Comparison of ENCODE assay signal across 11 cellular contexts in the genomic region with DNA sequence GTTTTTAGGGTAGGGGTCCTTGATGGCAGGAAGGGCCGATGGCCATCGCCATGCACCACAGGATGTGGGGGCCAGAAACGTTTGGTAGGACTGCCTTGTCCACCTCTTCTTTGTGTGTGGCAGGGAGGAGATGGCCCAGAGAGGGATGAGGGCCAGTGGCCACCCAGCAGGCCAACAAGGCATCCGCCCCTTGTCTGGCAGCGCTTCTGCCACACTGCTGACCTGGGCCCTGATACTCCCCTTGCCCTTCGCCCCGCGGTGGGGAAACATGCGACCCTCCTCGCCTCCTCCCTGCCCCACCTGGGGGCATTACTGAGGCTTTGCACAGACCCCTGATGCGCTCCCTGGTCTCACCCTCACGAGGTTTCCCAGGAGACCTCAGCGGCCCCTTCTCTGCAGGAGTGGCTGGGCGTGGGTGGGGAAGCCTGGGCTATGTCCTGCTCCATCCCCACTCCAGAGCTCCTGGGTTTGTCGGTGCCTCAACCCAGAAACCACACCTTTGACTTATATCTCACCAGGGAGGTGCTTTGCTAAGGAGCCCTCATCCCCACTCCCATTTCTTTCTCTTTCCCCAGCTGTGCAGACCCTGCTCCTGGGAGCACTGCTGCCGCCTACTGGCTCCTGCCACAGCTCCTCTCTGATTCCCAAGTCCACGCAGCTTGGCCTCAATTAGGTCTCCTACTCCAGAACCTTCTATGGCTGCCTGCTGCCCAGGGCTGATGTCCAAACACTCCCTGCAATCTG. TPM values are rescaled to one million over a fixed set of nuclear protein-coding genes. Genes with fewer than 3 reads are reported as not detected.
DNase-seq lines count a peak whose midpoint lies in the region; ATAC-seq, FAIRE-seq and TF ChIP-seq lines count a peak whose summit lies in the region.
"Had no signal": no experiment of that assay in that cellular context is flagged by ENCODE, and none has a peak within 500 bp of the region (broad histone marks: within the 10 kb centered on the region; RNA-seq: fewer than 3 reads in every experiment).

No MANE protein-coding gene starts in this region.

- POLR2A ChIA-PET in HCT116 (lab: Charles Lee) = no interaction called here
- POLR2A ChIA-PET in HepG2 (lab: Yijun Ruan, JAX) = interaction anchor here (1.5 kb wide), 1 partner anchor 38 kb away, joined by 5 read pairs; a partner anchor contains a TSS
- POLR2A ChIA-PET in CD4-positive, alpha-beta memory T cell (lab: Charles Lee; ENCODE audit: partially characterized antibody) = no interaction called here

- peak; percentile 81 for ATAC-seq in HCT116
- peak; percentile 66 for ATAC-seq in HepG2
- ATAC-seq in HG03354 (IDR thresholded peaks at IDR 0.05; ENCODE audit: poor library complexity, severe bottlenecking, unreplicated experiment) = no peak
- ATAC-seq in GM19351 (IDR thresholded peaks at IDR 0.05; ENCODE audit: unreplicated experiment) = no peak
- ATAC-seq in GM19455 (IDR thresholded peaks at IDR 0.05; ENCODE audit: unreplicated experiment) = no peak

- WGBS in HepG2 (ENCODE audit: low lambda C conversion rate) = 40% methylated on average over 9 of the region's 17 CpGs

- TF ChIP-seq RAD21 in HCT116 (IDR thresholded peaks at IDR 0.05; ENCODE audit: low read depth) (peak; percentile 38; the same call in 1 of the 2 replicates), HepG2 (CRISPR knock-in tag; IDR thresholded peaks at IDR 0.05) (no peak)

- no peaks in the 10 kb centered on the region for H3K79me2 ChIP-seq in HCT116 (ENCODE audit: insufficient read depth, low read length)
- no peaks in the 10 kb centered on the region for H3K79me2 ChIP-seq in HepG2 (ENCODE audit: insufficient read depth, low read length)

- H3K27me3 ChIP-seq in HCT116 (ENCODE audit: insufficient read depth, low read length) (no peaks in the 10 kb centered on the region), HepG2 (ENCODE audit: control insufficient read depth in 1 of 2, insufficient read depth in 2 of 2, low read length in 2 of 2) (peaks cover 7 to 29% of the 10 kb centered on the region in 2 experiments)
- H3K27me3 ChIP-seq in CD4-positive, alpha-beta memory T cell (ENCODE audit: insufficient read depth, low read length) = no peaks in the 10 kb centered on the region

- no peaks in the 10 kb centered on the region for H3K9me2 ChIP-seq in HCT116 (ENCODE audit: insufficient read depth)

- CTCF ChIA-PET in HCT116 (lab: Charles Lee) (interaction anchor here (0.9 to 3.4 kb wide), 2 partner anchors 10 to 234 kb away, joined by 4 to 17 read pairs; no protein-coding TSS in a partner anchor), HepG2 (lab: Yijun Ruan, JAX; ENCODE audit: low intra/inter-chr PET ratio, low total read pairs) (interaction anchor here (1.5 to 1.9 kb wide), 2 partner anchors 10 to 63 kb away, joined by 5 to 12 read pairs; no protein-coding TSS in a partner anchor)
- CTCF ChIA-PET in CD4-positive, alpha-beta memory T cell (lab: Charles Lee; ENCODE audit: partially characterized antibody) = interaction anchor here (1.9 to 2.5 kb wide), 2 partner anchors 10 to 63 kb away, joined by 9 to 16 read pairs; no protein-coding TSS in a partner anchor

- no peak for TF ChIP-seq EP300 in HepG2 (IDR thresholded peaks at IDR 0.05; ENCODE audit: low read depth in 2 of 2, low read length in 2 of 2)
- no peak for TF ChIP-seq EP300 in HepG2 (CRISPR knock-in tag; IDR thresholded peaks at IDR 0.05; ENCODE audit: borderline replicate concordance)

- H3K9me3 Mint-ChIP-seq in CD4-positive, alpha-beta memory T cell = peaks cover 0 to 2% (median 0%) of the 10 kb centered on the region in 8 donors
- H3K9me3 Mint-ChIP-seq: activated naive CD8-positive, alpha-beta T cell treated with anti-CD3 and anti-CD28 coated beads for 36 hours had no signal

- H2AFZ ChIP-seq in HCT116 (ENCODE audit: low read depth, low read length, poor library complexity, severe bottlenecking) = no peak overlapping the region
- H2AFZ ChIP-seq in HepG2 (ENCODE audit: low read length) = no peak overlapping the region

- no peaks in the 10 kb centered on the region for H3K36me3 Mint-ChIP-seq in CD4-positive, alpha-beta memory T cell
- H3K36me3 Mint-ChIP-seq: activated naive CD8-positive, alpha-beta T cell treated with anti-CD3 and anti-CD28 coated beads for 36 hours had no signal

- no peak overlapping the region for H3K4me3 Mint-ChIP-seq in CD4-positive, alpha-beta memory T cell
- H3K4me3 Mint-ChIP-seq: activated naive CD8-positive, alpha-beta T cell treated with anti-CD3 and anti-CD28 coated beads for 36 hours had no signal

- H3K4me3 ChIP-seq in HCT116 (replicated peaks in 1 of 2; ENCODE audit: low read depth in 1 of 2, low read length in 2 of 2) (no peak overlapping the region), astrocyte of the cerebellum (ENCODE audit: low read depth, low read length) (no peak overlapping the region), HepG2 (replicated peaks in 1 of 3; ENCODE audit: insufficient read depth in 1 of 3, low read depth in 2 of 3, low read length in 3 of 3) (no peak overlapping the region)
- no peak overlapping the region for H3K4me3 ChIP-seq in CD4-positive, alpha-beta memory T cell (ENCODE audit: low read length in 2 of 2)

- FAIRE-seq in HepG2 (lab: Jason Lieb, UNC) = no peak
- FAIRE-seq: GM18507 had no signal

- intact Hi-C loops in HCT116 (cut with micrococcal nuclease) (no loop called here), HepG2 (cut with micrococcal nuclease; ENCODE audit: unreplicated experiment) (no loop called here)
- intact Hi-C loops in CD4-positive, alpha-beta memory T cell (cut with micrococcal nuclease) = no loop called here

- no peak overlapping the region for H3K27ac Mint-ChIP-seq in CD4-positive, alpha-beta memory T cell
- H3K27ac Mint-ChIP-seq: activated naive CD8-positive, alpha-beta T cell treated with anti-CD3 and anti-CD28 coated beads for 36 hours had no signal

- DNase-seq in COLO668 (lab: John Stamatoyannopoulos, UW; ENCODE audit: unreplicated experiment) (peak; percentile 10), HCT116 (ENCODE audit: low read depth, low spot score) (no peak), astrocyte of the cerebellum (ENCODE audit: low read depth) (no peak), HepG2 (ENCODE audit: low spot score) (no peak)
- DNase-seq in CD4-positive, alpha-beta memory T cell = no peak
- DNase-seq: activated naive CD8-positive, alpha-beta T cell treated with anti-CD3 and anti-CD28 coated beads for 36 hours; SHP77 treated with DMSO at 0.1 percent for 48 hours had no signal

- TF ChIP-seq CTCF in HCT116 (IDR thresholded peaks at IDR 0.05 in 2 of 3, conservative IDR thresholded peaks at IDR 0.05 in 1 of 3; ENCODE audit: borderline replicate concordance in 1 of 3, insufficient read depth in 1 of 3, low read depth in 2 of 3, low read length in 2 of 3) (peak in 2 of 3 experiments; percentile 47 to 65; a peak in 4 of 6 replicates), astrocyte of the cerebellum (IDR thresholded peaks at IDR 0.05; ENCODE audit: low read depth, low read length, missing control alignments) (peak; percentile 65), HepG2 (CRISPR knock-in tag; IDR thresholded peaks at IDR 0.05) (peak; percentile 77)

- no peaks in the 10 kb centered on the region for H3K4me1 Mint-ChIP-seq in CD4-positive, alpha-beta memory T cell
- H3K4me1 Mint-ChIP-seq: activated naive CD8-positive, alpha-beta T cell treated with anti-CD3 and anti-CD28 coated beads for 36 hours had no signal

- no peaks in the 10 kb centered on the region for H4K20me1 ChIP-seq in HCT116 (ENCODE audit: insufficient read depth)
- no peaks in the 10 kb centered on the region for H4K20me1 ChIP-seq in HepG2 (ENCODE audit: insufficient read depth, low read length)

- TF ChIP-seq POLR2A in HCT116 (IDR thresholded peaks at IDR 0.05; ENCODE audit: borderline replicate concordance, extremely low read depth, insufficient read depth, insufficient read length) (no peak), HepG2 (IDR thresholded peaks at IDR 0.05; ENCODE audit: insufficient read depth in 1 of 2, low read depth in 2 of 2, low read length in 2 of 2) (no peak)

- H3K9me3 ChIP-seq in HCT116 (ENCODE audit: control insufficient read depth in 1 of 2, insufficient read depth in 1 of 2, low read depth in 1 of 2, low read length in 2 of 2) (no peaks in the 10 kb centered on the region), HepG2 (ENCODE audit: low read length) (no peaks in the 10 kb centered on the region)
- H3K9me3 ChIP-seq in CD4-positive, alpha-beta memory T cell (ENCODE audit: control insufficient read depth in 1 of 2, low read length in 2 of 2) = no peaks in the 10 kb centered on the region

- no peaks in the 10 kb centered on the region for H3K4me1 ChIP-seq in HCT116 (ENCODE audit: control insufficient read depth in 1 of 2, insufficient read depth in 2 of 2, low read length in 2 of 2)
- H3K4me1 ChIP-seq in HepG2 (ENCODE audit: insufficient read depth, low read length) = peaks cover 9% of the 10 kb centered on the region
- H3K4me1 ChIP-seq in CD4-positive, alpha-beta memory T cell (ENCODE audit: insufficient read depth, low read length) = no peaks in the 10 kb centered on the region

- in situ Hi-C loops in astrocyte of the cerebellum (cut with HindIII; ENCODE audit: low sequenced_read_pairs) = no loop called here
- in situ Hi-C loops in HepG2 (cut with HindIII; ENCODE audit: extremely low pct_ligation_motif_present, low pct_unique_long_range_greater_than_20kb) = no loop called here

- H3K27ac ChIP-seq in HCT116 (ENCODE audit: low read depth, low read length) = no peak overlapping the region
- no peak overlapping the region for H3K27ac ChIP-seq in HepG2 (ENCODE audit: extremely low read length, insufficient read depth, low read length)
- no peak overlapping the region for H3K27ac ChIP-seq in CD4-positive, alpha-beta memory T cell (ENCODE audit: low read depth, low read length)

- RAD21 ChIA-PET in HCT116 (lab: Charles Lee; ENCODE audit: low non-redundant PET in 1 of 2, low total read pairs in 2 of 2, uncharacterized antibody in 2 of 2, unreplicated experiment in 2 of 2) = interaction anchor here in 1 of 2 experiments (0.9 kb wide), 1 partner anchor 63 kb away, joined by 3 read pairs; no protein-coding TSS in a partner anchor

- BruUV-seq in HCT116 (replicated peaks; lab: Mats Ljungman, UMichigan) (no TSS peak), HepG2 (replicated peaks; lab: Mats Ljungman, UMichigan) (no TSS peak)

- H3K4me2 ChIP-seq in HCT116 (ENCODE audit: low read length) (no peak overlapping the region), HepG2 (ENCODE audit: low read depth, low read length) (no peak overlapping the region)

- H3K27me3 Mint-ChIP-seq in CD4-positive, alpha-beta memory T cell = peaks cover 0 to 4% of the 10 kb centered on the region in 2 donors
- H3K27me3 Mint-ChIP-seq: activated naive CD8-positive, alpha-beta T cell treated with anti-CD3 and anti-CD28 coated beads for 36 hours had no signal

- H3K36me3 ChIP-seq in HCT116 (ENCODE audit: control insufficient read depth in 1 of 2, insufficient read depth in 2 of 2, low read length in 2 of 2) (no peaks in the 10 kb centered on the region), HepG2 (replicated peaks in 1 of 2; ENCODE audit: control insufficient read depth in 1 of 2, insufficient read depth in 2 of 2, low read length in 2 of 2) (no peaks in the 10 kb centered on the region)
- no peaks in the 10 kb centered on the region for H3K36me3 ChIP-seq in CD4-positive, alpha-beta memory T cell (ENCODE audit: insufficient read depth, low read length)

- H3K9ac ChIP-seq in HCT116 (ENCODE audit: low read length) (no peak overlapping the region), HepG2 (ENCODE audit: insufficient read depth, low read depth, low read length) (no peak overlapping the region)

RNA-seq across cellular contexts. Expression of a gene that starts 38.7 kb away (rescaled TPM):
- total RNA-seq in HCT116 (2021; ENCODE audit: unreplicated experiment) (39.7 TPM), HepG2 (2016; rRNA removed; fragmentation: Illumina TruSeq; extraction: Trizol) (38.1 and 41.2 TPM in 2 replicates)
- polyA plus RNA-seq in HCT116 (2012) = 22.8 and 25.2 TPM in 2 replicates
- 1.8 and 3.1 TPM in 2 replicates for total RNA-seq in HepG2 (2016; cell fraction: cytosol; rRNA removed; fragmentation: Illumina TruSeq; extraction: Trizol; ENCODE audit: low read depth)
- total RNA-seq in HepG2 (2016; cell fraction: insoluble cytoplasmic fraction; rRNA removed; fragmentation: Illumina TruSeq; extraction: Trizol) = 30.7 and 45.0 TPM in 2 replicates
- total RNA-seq in HepG2 (2016; cell fraction: membrane; rRNA removed; fragmentation: Illumina TruSeq; extraction: Trizol) = 14.6 and 17.1 TPM in 2 replicates
- 28.2 and 28.4 TPM in 2 replicates for total RNA-seq in HepG2 (2016; cell fraction: nucleus; rRNA removed; fragmentation: Illumina TruSeq; extraction: Trizol)
- polyA plus RNA-seq in HepG2 (2011; rRNA removed) = 40.0 and 40.3 TPM in 2 replicates
- 19.1 and 23.6 TPM in 2 replicates for polyA plus RNA-seq in HepG2 (2011; cell fraction: cytosol; rRNA removed)
- 21.4 and 22.7 TPM in 2 replicates for polyA plus RNA-seq in HepG2 (2011; cell fraction: nucleus; rRNA removed)
- polyA plus RNA-seq in HepG2 (2012) = 16.6 and 17.3 TPM in 2 replicates
- polyA plus RNA-seq in HepG2 (2016; cell fraction: cytosol; fragmentation: Illumina TruSeq; extraction: Trizol; ENCODE audit: low read depth) = 0.72 and 0.80 TPM in 2 replicates
- 19.0 and 20.2 TPM in 2 replicates for polyA plus RNA-seq in HepG2 (2016; cell fraction: insoluble cytoplasmic fraction; fragmentation: Illumina TruSeq; extraction: Trizol; ENCODE audit: low read depth)
- polyA plus RNA-seq in HepG2 (2016; cell fraction: membrane; fragmentation: Illumina TruSeq; extraction: Trizol; ENCODE audit: low read depth) = 4.2 and 4.6 TPM in 2 replicates
- polyA plus RNA-seq in HepG2 (2016; cell fraction: nucleus; fragmentation: Illumina TruSeq; extraction: Trizol; ENCODE audit: insufficient read depth, low read depth) = 19.1 and 25.5 TPM in 2 replicates
- polyA minus RNA-seq in HepG2 (2011; rRNA and poly(A)+ RNA removed; ENCODE audit: low replicate concordance) = 110 and 233 TPM in 2 replicates
- polyA minus RNA-seq in HepG2 (2011; cell fraction: cytosol; rRNA and poly(A)+ RNA removed) = 70.9 and 90.9 TPM in 2 replicates
- polyA minus RNA-seq in HepG2 (2011; cell fraction: nucleus; rRNA and poly(A)+ RNA removed) = 58.1 and 77.1 TPM in 2 replicates
- 10 to 100 TPM; 48.3 to 49.1 TPM for total RNA-seq in CD4-positive, alpha-beta memory T cell
- polyA plus RNA-seq in CD4-positive, alpha-beta memory T cell = 10 to 100 TPM; 19.0 to 28.8 TPM

Comparison
In these comparisons a context has a peak if more than half of its experiments do, and no peak if none do; other contexts are left out.
1. ATAC-seq: peak in HCT116 (single experiment) and HepG2 (single experiment); none in HG03354 (single experiment), GM19351 (single experiment) and GM19455 (single experiment).
2. Peak in every context shown above with its lines, with median percentiles within 50 percentile points of each other: CTCF ChIP-seq.